ENCODE assay signal across 12 cellular contexts in genomic region chr3:123651449-123652345, GRCh38.
A peak's percentile ranks its signal among the peaks of the same experiment; 100 is the strongest.
DNase-seq lines count a peak whose midpoint lies in the region; ATAC-seq, FAIRE-seq and TF ChIP-seq lines count a peak whose summit lies in the region.
"Had no signal": no experiment of that assay in that cellular context is flagged by ENCODE, and none has a peak within 500 bp of the region (broad histone marks: within the 10 kb centered on the region; RNA-seq: fewer than 3 reads in every experiment).

No MANE protein-coding gene starts in this region.

- no peaks in the 10 kb centered on the region; the same call in 1 of the 2 replicates for H4K20me1 ChIP-seq in GM23338 (replicated peaks; ENCODE audit: insufficient read depth)
- H4K20me1 ChIP-seq in H1 (replicated peaks in 1 of 2; ENCODE audit: control insufficient read depth in 1 of 2, insufficient read depth in 2 of 2, low read length in 2 of 2): peaks cover 0 to 2% of the 10 kb centered on the region in 2 experiments
- H4K20me1 ChIP-seq in SK-N-SH (ENCODE audit: insufficient read depth): no peaks in the 10 kb centered on the region

- TF ChIP-seq CTCF in GM23338 (conservative IDR thresholded peaks at IDR 0.05; ENCODE audit: low read depth in 2 of 2) (no peak), H1 (IDR thresholded peaks at IDR 0.05; ENCODE audit: control extremely low read depth in 1 of 3, insufficient read depth in 1 of 3, low read depth in 1 of 3, low read length in 3 of 3) (no peak), osteocyte (IDR thresholded peaks at IDR 0.05) (no peak), body of pancreas (IDR thresholded peaks at IDR 0.05) (no peak), SK-N-SH (IDR thresholded peaks at IDR 0.05) (no peak), heart left ventricle (IDR thresholded peaks at IDR 0.05) (no peak)

- H3K79me1 ChIP-seq in H1 (ENCODE audit: low read depth, low read length): no peaks in the 10 kb centered on the region

- no peak overlapping the region for H2AK5ac ChIP-seq in H1 (ENCODE audit: low read depth, low read length)

- H4K91ac ChIP-seq in H1 (replicated peaks; ENCODE audit: insufficient read length, low read length): peak overlapping the region; percentile 38

- no peaks in the 10 kb centered on the region for H3K27me3 ChIP-seq in GM23338 (ENCODE audit: insufficient read depth)
- H3K27me3 ChIP-seq in MG63: no peaks in the 10 kb centered on the region
- H3K27me3 ChIP-seq in H1 (replicated peaks in 1 of 4; ENCODE audit: control insufficient read depth in 3 of 4, extremely low read depth in 1 of 4, insufficient read depth in 3 of 4, low read length in 3 of 4): no peaks in the 10 kb centered on the region
- H3K27me3 ChIP-seq in body of pancreas: no peaks in the 10 kb centered on the region
- no peaks in the 10 kb centered on the region for H3K27me3 ChIP-seq in SK-N-SH (ENCODE audit: insufficient read depth)
- H3K27me3 ChIP-seq in heart left ventricle: no peaks in the 10 kb centered on the region
- H3K27me3 ChIP-seq: neutrophil, SJCRH30 had no signal

- TF ChIP-seq EP300 in H1 (IDR thresholded peaks at IDR 0.05; ENCODE audit: borderline replicate concordance in 1 of 2, low read depth in 2 of 2, low read length in 2 of 2): no peak
- TF ChIP-seq EP300 in SK-N-SH (IDR thresholded peaks at IDR 0.05; ENCODE audit: borderline replicate concordance in 1 of 2, low read depth in 1 of 2, low read length in 1 of 2): no peak

- H3F3A ChIP-seq in GM23338 (replicated peaks; ENCODE audit: low read depth) (no peaks in the 10 kb centered on the region), SK-N-SH (replicated peaks; ENCODE audit: insufficient read depth) (peaks cover 20% of the 10 kb centered on the region)

- no peak overlapping the region for H3K9ac ChIP-seq in H1 (replicated peaks in 1 of 4; ENCODE audit: extremely low read depth in 1 of 4, low read depth in 3 of 4, low read length in 3 of 4)
- H3K9ac ChIP-seq in SK-N-SH: no peak overlapping the region

- H2AFZ ChIP-seq in GM23338: no peak overlapping the region
- H2AFZ ChIP-seq in H1 (ENCODE audit: low read length): no peak overlapping the region
- H2AFZ ChIP-seq in SK-N-SH (ENCODE audit: low read depth): no peak overlapping the region

- H3K36me3 ChIP-seq in GM23338 (ENCODE audit: insufficient read depth): no peaks in the 10 kb centered on the region
- H3K36me3 ChIP-seq in MG63: no peaks in the 10 kb centered on the region; the same call in none of the 2 replicates
- peaks cover 0 to 1% (median under 1%) of the 10 kb centered on the region in 4 experiments; a peak in 1 of 8 replicates for H3K36me3 ChIP-seq in H1 (ENCODE audit: control insufficient read depth in 2 of 4, insufficient read depth in 4 of 4, low read length in 3 of 4)
- no peaks in the 10 kb centered on the region for H3K36me3 ChIP-seq in body of pancreas (replicated peaks in 1 of 2; ENCODE audit: insufficient read depth in 1 of 2, low read depth in 2 of 2)
- peaks cover 60 to 65% of the 10 kb centered on the region in 2 experiments for H3K36me3 ChIP-seq in SK-N-SH (replicated peaks in 1 of 2; ENCODE audit: control insufficient read depth in 1 of 2, insufficient read depth in 2 of 2, low read length in 1 of 2)
- H3K36me3 ChIP-seq in heart left ventricle: peaks cover 0 to 8% (median 0%) of the 10 kb centered on the region in 9 donors
- H3K36me3 ChIP-seq: neutrophil, SJCRH30 had no signal

- no peaks in the 10 kb centered on the region; the same call in 1 of the 2 replicates for H3K23me2 ChIP-seq in H1 (ENCODE audit: low read depth, low read length)

- H4K5ac ChIP-seq in H1 (ENCODE audit: insufficient read length, low read depth, low read length): no peak overlapping the region

- POLR2A ChIA-PET in H1 (lab: Charles Lee; ENCODE audit: partially characterized antibody) (interaction anchor here (0.8 to 2.5 kb wide), 7 partner anchors 9 to 337 kb away, joined by 3 to 7 read pairs (median 4); no protein-coding TSS in a partner anchor), SK-N-SH (lab: Yijun Ruan, JAX) (interaction anchor here (0.5 to 0.8 kb wide), 2 partner anchors 69 to 328 kb away, joined by 3 read pairs; no protein-coding TSS in a partner anchor)

- no peak overlapping the region for H3K23ac ChIP-seq in H1 (ENCODE audit: insufficient read length)

- no peak overlapping the region for H3K14ac ChIP-seq in H1 (ENCODE audit: insufficient read length)

- H3K27ac Mint-ChIP-seq in GM23338: peak overlapping the region; percentile 82; the same call in 1 of the 2 replicates
- peak overlapping the region; percentile 91 for H3K27ac Mint-ChIP-seq in osteocyte (ENCODE audit: unreplicated experiment)
- H3K27ac Mint-ChIP-seq: stimulated activated naive B cell treated with anti-CD40 and anti-IgM and Interleukin-4, amounts not matched to agents 10 μg/mL and 1 μg/mL and 100 μg/mL, for 72 hours had no signal

- H3K4me3 ChIP-seq in GM23338 (no peak overlapping the region), MG63 (no peak overlapping the region), H1 (ENCODE audit: extremely low read depth in 1 of 4, insufficient read depth in 2 of 4, low read depth in 3 of 4, low read length in 4 of 4) (no peak overlapping the region), body of pancreas (no peak overlapping the region), SK-N-SH (ENCODE audit: low read depth in 2 of 2, low read length in 1 of 2) (no peak overlapping the region), heart left ventricle (no peak overlapping the region)
- H3K4me3 ChIP-seq: SJCRH30, skin epidermis had no signal

- H3K4me3 Mint-ChIP-seq in GM23338: no peak overlapping the region; the same call in 2 of the 3 replicates
- H3K4me3 Mint-ChIP-seq in osteocyte (ENCODE audit: unreplicated experiment): no peak overlapping the region
- H3K4me3 Mint-ChIP-seq: stimulated activated naive B cell treated with anti-CD40 and anti-IgM and Interleukin-4, amounts not matched to agents 10 μg/mL and 1 μg/mL and 100 μg/mL, for 72 hours had no signal

- intact Hi-C loops in body of pancreas (cut with DNase I) (loop anchor here (5.0 kb wide), 1 partner anchor 71 kb away; no protein-coding TSS in a partner anchor), heart left ventricle (cut with DNase I) (loop anchor here (1.0 to 10.0 kb wide), 13 partner anchors 46 to 326 kb away; no protein-coding TSS in a partner anchor)

- no peak overlapping the region; the same call in 1 of the 2 replicates for H2BK20ac ChIP-seq in H1 (ENCODE audit: low read length)

- H2BK12ac ChIP-seq in H1 (ENCODE audit: low read depth, low read length): no peak overlapping the region

- peak; percentile 57 for DNase-seq in GM23338 (ENCODE audit: low spot score)
- peak; percentile 39 for DNase-seq in MG63
- no peak for DNase-seq in H1 (ENCODE audit: low read depth in 1 of 2, low spot score in 2 of 2)
- no peak for DNase-seq in osteocyte (ENCODE audit: extremely low spot score, unreplicated experiment)
- DNase-seq in body of pancreas: no peak
- DNase-seq in NOMO-1 treated with dmso at 0.1 percent for 144 hours (lab: John Stamatoyannopoulos, UW; ENCODE audit: unreplicated experiment): no peak
- no peak for DNase-seq in SK-N-SH
- no peak for DNase-seq in heart left ventricle

- no peaks in the 10 kb centered on the region for H3K79me2 ChIP-seq in GM23338 (replicated peaks; ENCODE audit: insufficient read depth)
- no peaks in the 10 kb centered on the region for H3K79me2 ChIP-seq in H1 (ENCODE audit: control insufficient read depth in 1 of 2, insufficient read depth in 2 of 2, low read length in 2 of 2)
- peaks cover 6% of the 10 kb centered on the region; the same call in 1 of the 2 replicates for H3K79me2 ChIP-seq in SK-N-SH (ENCODE audit: insufficient read depth)

- H3K56ac ChIP-seq in H1 (replicated peaks; ENCODE audit: insufficient read length, low read depth, low read length): no peak overlapping the region

- H2BK15ac ChIP-seq in H1 (ENCODE audit: low read length): no peak overlapping the region

- peak; percentile 76 for ATAC-seq in GM23338
- no peak for ATAC-seq in body of pancreas
- ATAC-seq in heart left ventricle: no peak

- H3K27ac ChIP-seq in GM23338 (ENCODE audit: low read depth) (no peak overlapping the region), H1 (ENCODE audit: low read depth, low read length) (no peak overlapping the region), body of pancreas (no peak overlapping the region), SK-N-SH (ENCODE audit: low read depth in 2 of 2, low read length in 1 of 2) (no peak overlapping the region), heart left ventricle (peak overlapping the region in 1 of 12 donors; percentile 84)
- H3K27ac ChIP-seq: neutrophil had no signal

- H3K4ac ChIP-seq in H1 (replicated peaks; ENCODE audit: insufficient read length, low read depth, low read length): no peak overlapping the region

- H4K8ac ChIP-seq in H1 (ENCODE audit: extremely low read depth, insufficient read depth, low read length): no peak overlapping the region

- H3K27me3 Mint-ChIP-seq in GM23338 (ENCODE audit: insufficient read depth, low read depth, poor library complexity): peaks cover 3% of the 10 kb centered on the region
- H3K27me3 Mint-ChIP-seq in osteocyte (ENCODE audit: unreplicated experiment): no peaks in the 10 kb centered on the region
- H3K27me3 Mint-ChIP-seq: stimulated activated naive B cell treated with anti-CD40 and anti-IgM and Interleukin-4, amounts not matched to agents 10 μg/mL and 1 μg/mL and 100 μg/mL, for 72 hours had no signal

- H3K4me1 Mint-ChIP-seq in GM23338 (peaks cover 20% of the 10 kb centered on the region), osteocyte (ENCODE audit: unreplicated experiment) (peaks cover 41% of the 10 kb centered on the region)

- H3K36me3 Mint-ChIP-seq in GM23338 (ENCODE audit: low read depth): peaks cover 12% of the 10 kb centered on the region
- peaks cover 7% of the 10 kb centered on the region for H3K36me3 Mint-ChIP-seq in osteocyte (ENCODE audit: unreplicated experiment)

- peak; percentile 36 for FAIRE-seq in H1 (lab: Jason Lieb, UNC)

- no peak overlapping the region for H3K18ac ChIP-seq in H1 (ENCODE audit: extremely low read depth, low read length)

- peaks cover under 1% of the 10 kb centered on the region; the same call in 1 of the 3 replicates for H3K9me3 Mint-ChIP-seq in GM23338
- H3K9me3 Mint-ChIP-seq in osteocyte (ENCODE audit: unreplicated experiment): no peaks in the 10 kb centered on the region
- H3K9me3 Mint-ChIP-seq: stimulated activated naive B cell treated with anti-CD40 and anti-IgM and Interleukin-4, amounts not matched to agents 10 μg/mL and 1 μg/mL and 100 μg/mL, for 72 hours had no signal

- H3K4me2 ChIP-seq in GM23338 (0 out of 2 replicates have a peak overlapping the region, but pooled peaks have one; percentile 51), H1 (ENCODE audit: insufficient read depth in 1 of 2, low read depth in 2 of 2, low read length in 2 of 2) (peak overlapping the region in 1 of 2 experiments; percentile 45; a peak in 2 of 4 replicates), SK-N-SH (no peak overlapping the region)

- WGBS in H1 (ENCODE audit: extremely low coverage in 1 of 2, insufficient coverage in 1 of 2, insufficient read length in 1 of 2, insufficient replicate concordance in 2 of 2, low coverage in 1 of 2, low lambda C conversion rate in 2 of 2, missing lambda C conversion rate in 1 of 2), 2 experiments: 77% methylated on average over 11 of the region's 11 CpGs; no CpG with 5 or more reads in 1 of the 2 experiments
- WGBS in body of pancreas, 2 donors: 57 to 60% methylated on average over 11 of the region's 11 CpGs
- WGBS in SK-N-SH (ENCODE audit: low lambda C conversion rate): 88% methylated on average over 11 of the region's 11 CpGs
- WGBS in heart left ventricle, 4 donors: 76 to 87% (median 80%) methylated on average over 11 of the region's 11 CpGs

- CTCF ChIA-PET in H1 (lab: Charles Lee; ENCODE audit: partially characterized antibody) (interaction anchor here (0.6 to 32.0 kb wide), 40 partner anchors 4 to 1939 kb away, joined by 3 to 1463 read pairs (median 4); no protein-coding TSS in a partner anchor), SK-N-SH (lab: Yijun Ruan, JAX) (interaction anchor here (0.6 to 7.6 kb wide), 51 partner anchors 9 to 908 kb away, joined by 3 to 129 read pairs (median 8); no protein-coding TSS in a partner anchor)

- H3K9me3 ChIP-seq in MG63 (no peaks in the 10 kb centered on the region), H1 (ENCODE audit: insufficient read depth in 2 of 2, low read depth in 1 of 2, low read length in 1 of 2) (no peaks in the 10 kb centered on the region), body of pancreas (no peaks in the 10 kb centered on the region), SK-N-SH (no peaks in the 10 kb centered on the region), heart left ventricle (no peaks in the 10 kb centered on the region)
- H3K9me3 ChIP-seq: neutrophil, SJCRH30 had no signal

- H3K9me2 ChIP-seq in GM23338 (ENCODE audit: insufficient read depth): no peaks in the 10 kb centered on the region
- H3K9me2 ChIP-seq in SK-N-SH: no peaks in the 10 kb centered on the region

- no peak overlapping the region for H2BK5ac ChIP-seq in H1 (ENCODE audit: low read depth, low read length)

- TF ChIP-seq RAD21 in H1 (IDR thresholded peaks at IDR 0.05 in 1 of 2, conservative IDR thresholded peaks at IDR 0.05 in 1 of 2; ENCODE audit: low read depth in 2 of 2, low read length in 2 of 2) (no peak), SK-N-SH (IDR thresholded peaks at IDR 0.05; ENCODE audit: low read length) (no peak)

- no peak overlapping the region for H2BK120ac ChIP-seq in H1 (replicated peaks; ENCODE audit: low read depth, low read length)

- no peaks in the 10 kb centered on the region; the same call in 1 of the 2 replicates for H3K4me1 ChIP-seq in GM23338 (ENCODE audit: insufficient read depth)
- H3K4me1 ChIP-seq in H1 (replicated peaks in 1 of 4; ENCODE audit: control insufficient read depth in 3 of 4, insufficient read depth in 4 of 4, low read length in 3 of 4): peaks cover 0 to 10% (median 1%) of the 10 kb centered on the region in 4 experiments; a peak in 3 of 7 replicates
- no peaks in the 10 kb centered on the region for H3K4me1 ChIP-seq in body of pancreas
- H3K4me1 ChIP-seq in SK-N-SH (ENCODE audit: control insufficient read depth in 1 of 2, insufficient read depth in 2 of 2, low read depth in 1 of 2, low read length in 1 of 2): peaks cover 16 to 18% of the 10 kb centered on the region in 2 experiments; a peak in 3 of 4 replicates
- peaks cover 0 to 34% (median 17%) of the 10 kb centered on the region in 12 donors for H3K4me1 ChIP-seq in heart left ventricle

- TF ChIP-seq POLR2A in H1 (IDR thresholded peaks at IDR 0.05; ENCODE audit: control extremely low read depth in 1 of 2, low read depth in 2 of 2, low read length in 2 of 2) (no peak), body of pancreas (IDR thresholded peaks at IDR 0.05) (no peak), heart left ventricle (IDR thresholded peaks at IDR 0.05) (no peak)

Comparison
In these comparisons a context has a peak if more than half of its experiments do, and no peak if none do; other contexts are left out.
1. DNase-seq: peak in GM23338 (single experiment) and MG63 (single experiment); none in H1 (0 of 2), osteocyte (single experiment), body of pancreas (0 of 4), NOMO-1 treated with dmso at 0.1 percent for 144 hours (single experiment), SK-N-SH (single experiment) and heart left ventricle (0 of 5).